13 cellular contexts compared by ENCODE assay signal in the genomic region with DNA sequence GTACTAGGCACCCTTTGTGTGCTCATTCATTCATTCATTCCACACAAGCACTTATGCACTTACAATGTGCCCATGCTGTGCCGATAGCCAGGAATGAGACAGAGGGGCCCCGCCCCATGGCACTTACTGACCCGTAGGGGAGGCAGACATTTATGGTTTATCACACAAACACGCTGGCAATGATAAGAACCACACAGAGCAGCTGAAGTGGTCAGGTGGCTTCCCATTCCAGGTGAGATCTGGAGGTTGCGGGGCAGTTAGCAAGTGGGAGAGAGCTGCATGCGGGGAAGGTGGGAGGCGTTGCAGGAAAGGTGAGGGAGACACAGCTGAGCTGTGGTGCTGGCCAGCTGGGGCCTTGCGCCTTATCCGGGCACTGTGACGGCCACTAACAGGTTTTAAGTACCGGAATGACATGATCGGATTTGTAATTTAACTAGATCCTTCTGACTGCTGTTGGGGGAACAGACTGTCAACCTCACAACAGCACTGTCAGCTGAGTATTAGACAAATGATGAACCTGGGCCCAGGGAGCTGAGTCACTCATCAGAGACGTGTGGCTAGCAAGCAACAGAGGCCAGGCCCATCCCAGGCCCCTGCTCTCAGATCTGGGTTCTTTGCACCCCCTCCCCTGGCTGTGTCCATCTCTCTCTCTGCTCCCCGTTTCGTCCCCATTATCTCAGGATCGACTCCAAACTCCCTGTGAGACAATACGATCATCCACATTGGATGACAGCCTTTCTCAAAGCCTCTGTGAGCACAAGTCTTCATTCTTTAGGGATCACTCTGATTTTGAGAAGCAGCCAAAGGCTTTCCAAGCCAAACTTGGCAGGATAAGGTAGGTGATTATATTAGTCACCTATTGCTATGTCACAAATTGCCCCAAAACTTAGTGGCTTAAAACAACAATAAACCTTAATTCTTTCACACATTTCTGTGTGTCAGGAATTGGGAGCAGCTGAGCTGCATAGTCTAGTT. TPM values are rescaled to one million over a fixed set of nuclear protein-coding genes. Genes with fewer than 3 reads are reported as not detected.
DNase-seq lines count a peak whose midpoint lies in the region; ATAC-seq, FAIRE-seq and TF ChIP-seq lines count a peak whose summit lies in the region.
"Had no signal": no experiment of that assay in that cellular context is flagged by ENCODE, and none has a peak within 500 bp of the region (broad histone marks: within the 10 kb centered on the region; RNA-seq: fewer than 3 reads in every experiment).

No MANE protein-coding gene starts in this region.

- ATAC-seq in left cardiac atrium (peak; percentile 17 to 81), Right ventricle myocardium superior (ENCODE audit: poor library complexity) (no peak), SK-N-SH treated with all-trans-retinoic acid at 6 μM for 48 hours (peak; percentile 87), gastroesophageal sphincter (no peak), GM21423 (IDR thresholded peaks at IDR 0.05; ENCODE audit: unreplicated experiment) (no peak)
- ATAC-seq: natural killer cell had no signal

- H3K4me3 ChIP-seq in gastroesophageal sphincter: no peak overlapping the region

- peak; percentile 76 for FAIRE-seq in urothelium cell line (lab: Jason Lieb, UNC)

- intact Hi-C loops in left cardiac atrium (cut with DNase I): no loop called here
- intact Hi-C loops in Right ventricle myocardium superior (cut with DNase I): no loop called here

- TF ChIP-seq POLR2A in gastroesophageal sphincter (IDR thresholded peaks at IDR 0.05): no peak

- no peaks in the 10 kb centered on the region for H3K27me3 ChIP-seq in gastroesophageal sphincter

- peaks cover 0 to 51% (median 16%) of the 10 kb centered on the region in 3 donors for H3K4me1 ChIP-seq in gastroesophageal sphincter

- 52 to 59% methylated on average over 11 to 15 of the region's 17 CpGs for WGBS in gastroesophageal sphincter (ENCODE audit: low coverage in 1 of 2), 2 donors

- TF ChIP-seq EP300 in gastroesophageal sphincter (IDR thresholded peaks at IDR 0.05): no peak

- no peak for DNase-seq in left cardiac atrium
- no peak for DNase-seq in Right ventricle myocardium superior
- DNase-seq in urothelium cell line (ENCODE audit: low spot score): peak; percentile 71
- no peak for DNase-seq in NK-92 (lab: John Stamatoyannopoulos, UW; ENCODE audit: unreplicated experiment)
- no peak for DNase-seq in cortex of kidney (lab: John Stamatoyannopoulos, UW)
- DNase-seq: activated CD4-positive, alpha-beta T cell treated with anti-CD3 and anti-CD28 coated beads, Interleukin-2, amount 50 U/mL, for 1 hour; GOT3; KG1; natural killer cell; NCI-H446 treated with DMSO at 0.1 percent for 48 hours had no signal

- no peaks in the 10 kb centered on the region for H3K9me3 ChIP-seq in gastroesophageal sphincter

- TF ChIP-seq CTCF in gastroesophageal sphincter (IDR thresholded peaks at IDR 0.05): no peak

- peak overlapping the region in 3 of 4 donors; percentile 2 to 46 (median 38) for H3K27ac ChIP-seq in gastroesophageal sphincter

- H3K36me3 ChIP-seq in gastroesophageal sphincter: no peaks in the 10 kb centered on the region

TF ChIP-seq in SK-N-SH treated with all-trans-retinoic acid at 6 μM for 48 hours, 23 proteins besides CTCF, POLR2A, EP300 and RAD21:
- TF ChIP-seq GLIS3 (CRISPR knock-in tag; IDR thresholded peaks at IDR 0.05) (no peak), TCF4 (CRISPR knock-in tag; IDR thresholded peaks at IDR 0.05; ENCODE audit: borderline replicate concordance) (no peak), OSR1 (CRISPR knock-in tag; IDR thresholded peaks at IDR 0.05) (no peak), ZNF8 (CRISPR knock-in tag; IDR thresholded peaks at IDR 0.05) (no peak), ZNF70 (CRISPR knock-in tag; IDR thresholded peaks at IDR 0.05) (no peak), BACH2 (CRISPR knock-in tag; IDR thresholded peaks at IDR 0.05; ENCODE audit: borderline replicate concordance) (no peak), TOX (CRISPR knock-in tag; IDR thresholded peaks at IDR 0.05; ENCODE audit: borderline replicate concordance) (no peak), SNAI2 (CRISPR knock-in tag; IDR thresholded peaks at IDR 0.05) (no peak)
- TF ChIP-seq, protein P1, sequence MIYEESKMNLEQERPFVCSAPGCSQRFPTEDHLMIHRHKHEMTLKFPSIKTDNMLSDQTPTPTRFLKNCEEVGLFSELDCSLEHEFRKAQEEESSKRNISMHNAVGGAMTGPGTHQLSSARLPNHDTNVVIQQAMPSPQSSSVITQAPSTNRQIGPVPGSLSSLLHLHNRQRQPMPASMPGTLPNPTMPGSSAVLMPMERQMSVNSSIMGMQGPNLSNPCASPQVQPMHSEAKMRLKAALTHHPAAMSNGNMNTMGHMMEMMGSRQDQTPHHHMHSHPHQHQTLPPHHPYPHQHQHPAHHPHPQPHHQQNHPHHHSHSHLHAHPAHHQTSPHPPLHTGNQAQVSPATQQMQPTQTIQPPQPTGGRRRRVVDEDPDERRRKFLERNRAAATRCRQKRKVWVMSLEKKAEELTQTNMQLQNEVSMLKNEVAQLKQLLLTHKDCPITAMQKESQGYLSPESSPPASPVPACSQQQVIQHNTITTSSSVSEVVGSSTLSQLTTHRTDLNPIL (CRISPR knock-in tag; IDR thresholded peaks at IDR 0.05; ENCODE audit: low read depth): no peak

RNA-seq across cellular contexts. Expression of a gene that starts 28.4 kb away (rescaled TPM):
- total RNA-seq in left cardiac atrium (1 to 10 TPM; 2.7 to 4.0 TPM), Right ventricle myocardium superior (9.4 TPM), gastroesophageal sphincter (10 to 100 TPM in 2 of 4 donors, 1 to 10 TPM in 2; 4.7 to 45.9 (median 16.0) TPM)

RNA-seq across cellular contexts. Expression of a gene that starts 48.1 kb away (rescaled TPM):
- total RNA-seq in left cardiac atrium: 1,000 to 10,000 TPM; 7,141 to 7,312 TPM
- 19,506 TPM for total RNA-seq in Right ventricle myocardium superior
- 10 to 100 TPM in 1 of 4 donors, 1 to 10 TPM in 2, not detected in 1; 1.0 to 12.9 (median 2.5) TPM for total RNA-seq in gastroesophageal sphincter
- total RNA-seq: natural killer cell had no signal

Comparison
In these comparisons a context has a peak if more than half of its experiments do, and no peak if none do; other contexts are left out.
1. ATAC-seq: peak in left cardiac atrium (2 of 2) and SK-N-SH treated with all-trans-retinoic acid at 6 μM for 48 hours (single experiment); none in Right ventricle myocardium superior (single experiment), gastroesophageal sphincter (single experiment) and GM21423 (single experiment).
2. RNA of a gene that starts 48.1 kb away (total RNA-seq): 19,506 TPM in Right ventricle myocardium superior (single experiment) and 7,141 to 7,312 TPM in left cardiac atrium; 1.0 to 12.9 TPM in gastroesophageal sphincter; every median in the first group is over 100 times any median in the second.